In the genomic region with DNA sequence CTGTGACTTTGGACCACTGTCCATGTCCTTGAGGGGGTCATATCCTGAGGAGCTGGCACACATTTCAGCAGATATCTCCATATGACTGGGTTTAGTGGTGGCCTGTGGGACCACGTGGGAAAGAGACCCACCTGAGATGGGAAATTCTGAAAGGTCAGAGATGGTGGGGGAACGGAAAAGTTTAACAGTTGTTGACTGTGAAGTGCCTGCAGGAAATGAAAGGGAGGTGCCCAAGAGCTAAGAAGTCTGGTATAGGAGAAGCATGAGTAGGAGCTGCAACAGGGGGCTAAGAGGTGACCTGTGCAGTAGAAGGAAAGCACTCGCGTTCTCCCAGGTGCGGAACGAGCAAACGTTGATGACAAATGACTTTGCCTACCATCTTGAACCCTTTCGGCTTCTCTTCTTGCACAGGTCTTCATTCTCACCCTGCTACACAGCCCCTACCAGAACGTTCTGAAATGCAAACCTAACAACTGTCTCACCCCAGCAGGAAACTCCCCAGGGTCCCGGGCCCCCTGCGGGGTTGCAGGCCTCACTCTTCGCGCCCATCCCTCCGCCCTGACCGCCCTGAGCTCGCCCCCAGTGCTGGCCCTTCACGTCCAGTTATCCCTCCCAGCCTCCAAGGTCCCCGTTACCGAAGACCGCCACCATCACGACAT, we compare ENCODE assay signal across 8 cellular contexts. TPM values are rescaled to one million over a fixed set of nuclear protein-coding genes. Genes with fewer than 3 reads are reported as not detected.
DNase-seq lines count a peak whose midpoint lies in the region; ATAC-seq and TF ChIP-seq lines count a peak whose summit lies in the region.

No MANE protein-coding gene starts in this region.

- no peak for TF ChIP-seq CTCF in mammary epithelial cell (conservative IDR thresholded peaks at IDR 0.05 in 1 of 2, IDR thresholded peaks at IDR 0.05 in 1 of 2; ENCODE audit: extremely low read depth in 1 of 2, insufficient read depth in 1 of 2, low read depth in 1 of 2, low read length in 2 of 2)

- intact Hi-C loops in mammary epithelial cell (cut with micrococcal nuclease), result no loop called here

- no peaks in the 10 kb centered on the region for H4K20me1 ChIP-seq in mammary epithelial cell (ENCODE audit: insufficient read depth, low read length)

- H3K4me2 ChIP-seq in mammary epithelial cell (ENCODE audit: insufficient read depth, low read depth, low read length), result peak overlapping the region; percentile 93

- H3K4me1 ChIP-seq in mammary epithelial cell (ENCODE audit: insufficient read depth, low read length) (peaks cover 5% of the 10 kb centered on the region), mucosa of stomach (ENCODE audit: control insufficient read depth, insufficient read depth, low read length) (peaks cover 11% of the 10 kb centered on the region)

- CTCF ChIA-PET in mammary epithelial cell (lab: Charles Lee; ENCODE audit: low non-redundant PET), result no interaction called here

- WGBS in mammary epithelial cell (ENCODE audit: low coverage, missing lambda C conversion rate), result 12% methylated on average over 16 of the region's 21 CpGs

- peak; percentile 25 for DNase-seq in stimulated activated CD4-positive, alpha-beta T cell treated with anti-CD3 and anti-CD28 coated beads, Interleukin-1b, Interleukin-23, amount 100 ng/mL, for 48 hours
- DNase-seq in stimulated activated CD4-positive, alpha-beta T cell treated with anti-CD3 and anti-CD28 coated beads, Interleukin-4, amount 100 ng/mL, for 1 hour, result no peak
- DNase-seq in mammary epithelial cell (no peak), NCI-H146 (lab: John Stamatoyannopoulos, UW) (no peak)

- dilution Hi-C loops in mammary epithelial cell (cut with HindIII; ENCODE audit: low sequenced_read_pairs), result loop anchor here (5.0 kb wide), 1 partner anchor 89 kb away; no protein-coding TSS in a partner anchor

- H3K36me3 ChIP-seq in mammary epithelial cell (ENCODE audit: insufficient read depth, low read length), result no peaks in the 10 kb centered on the region
- H3K36me3 ChIP-seq in mucosa of stomach (ENCODE audit: control insufficient read depth, insufficient read depth, low read length), result no peaks in the 10 kb centered on the region

- ATAC-seq in HG02763 (IDR thresholded peaks at IDR 0.05; ENCODE audit: unreplicated experiment) (no peak), GM19328 (IDR thresholded peaks at IDR 0.05; ENCODE audit: unreplicated experiment) (no peak), HG03565 (IDR thresholded peaks at IDR 0.05; ENCODE audit: unreplicated experiment) (no peak)

- no TSS peak for BruUV-seq in mammary epithelial cell (replicated peaks; lab: Mats Ljungman, UMichigan)

- no peak overlapping the region for H3K27ac ChIP-seq in mammary epithelial cell (ENCODE audit: insufficient read depth, low read depth, low read length)

- in situ Hi-C loops in mammary epithelial cell (cut with MboI; ENCODE audit: low sequenced_read_pairs in 2 of 2), result no loop called here

- no peaks in the 10 kb centered on the region for H3K79me2 ChIP-seq in mammary epithelial cell (ENCODE audit: insufficient read depth, low read length)

- H3K27me3 ChIP-seq in mammary epithelial cell (ENCODE audit: insufficient read depth, low read length) (no peaks in the 10 kb centered on the region), mucosa of stomach (ENCODE audit: control insufficient read depth, insufficient read depth, low read length) (no peaks in the 10 kb centered on the region)

- H3K9ac ChIP-seq in mammary epithelial cell (ENCODE audit: insufficient read depth, low read length), result no peak overlapping the region
- H3K9ac ChIP-seq in mucosa of stomach (ENCODE audit: low read length), result peak overlapping the region; percentile 93

- H3K9me3 ChIP-seq in mammary epithelial cell (replicated peaks; ENCODE audit: insufficient read depth, low read length) (no peaks in the 10 kb centered on the region), mucosa of stomach (ENCODE audit: control insufficient read depth, low read length) (no peaks in the 10 kb centered on the region)

- H2AFZ ChIP-seq in mammary epithelial cell (ENCODE audit: low read depth, low read length), result peak overlapping the region; percentile 99

- H3K4me3 ChIP-seq in mammary epithelial cell (replicated peaks in 1 of 3; ENCODE audit: insufficient read depth in 1 of 3, low read depth in 2 of 3, low read length in 3 of 3) (peak overlapping the region; percentile 47 to 55 (median 54)), mucosa of stomach (ENCODE audit: low read length) (peak overlapping the region; percentile 78)

RNA-seq across cellular contexts. Expression of a gene that starts 9.8 kb away (rescaled TPM):
- total RNA-seq in mammary epithelial cell, result not detected
- polyA plus RNA-seq in mammary epithelial cell, result not detected
- not detected for polyA minus RNA-seq in mammary epithelial cell

RNA-seq across cellular contexts. Expression of a gene that starts 47.3 kb away (rescaled TPM):
- total RNA-seq in mammary epithelial cell, result 100 to 1,000 TPM; 149 to 228 TPM
- polyA plus RNA-seq in mammary epithelial cell, result 254 TPM
- polyA minus RNA-seq in mammary epithelial cell, result 176 TPM
